ENCODE assay signal across 22 cellular contexts in the genomic region with DNA sequence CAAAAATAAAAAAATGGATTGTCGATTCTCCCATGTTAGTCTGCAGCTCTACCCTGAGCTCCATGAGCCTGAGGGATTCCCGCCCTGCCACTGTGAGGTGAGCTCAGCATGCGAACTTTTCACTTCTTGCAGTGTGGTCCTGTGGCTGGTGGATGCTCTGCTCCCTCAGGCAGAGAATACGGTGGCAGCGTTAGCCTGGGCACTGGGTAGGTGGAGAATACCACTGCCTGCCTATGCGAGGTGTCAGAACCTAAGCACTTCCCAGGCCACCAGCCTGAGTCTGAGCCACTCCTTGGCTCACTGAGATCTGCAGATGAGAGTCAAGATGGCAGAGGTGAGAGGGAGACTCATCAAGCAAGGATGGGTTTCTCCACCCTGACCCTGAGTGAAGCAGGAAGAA.
"Had no signal": no experiment of that assay in that cellular context is flagged by ENCODE, and none has a peak within 500 bp of the region (broad histone marks: within the 10 kb centered on the region; RNA-seq: fewer than 3 reads in every experiment).

No MANE protein-coding gene starts in this region.

- H3K36me3 Mint-ChIP-seq: IgD-negative memory B cell had no signal

- ATAC-seq: HepG2, K562, Panc1, Right ventricle myocardium inferior, SK-N-SH treated with all-trans-retinoic acid at 6 μM for 48 hours had no signal

- H3K4me2 ChIP-seq: KMS-11 had no signal

- DNase-seq: Kasumi-1, MM.1S, NCI-H1105, NCI-H1417, NCI-H1436 treated with DMSO at 0.1 percent for 48 hours, NCI-H1694, NCI-H187 treated with DMSO at 0.1 percent for 48 hours, NCI-H2029 treated with DMSO at 0.1 percent for 48 hours, NCI-H2171 treated with DMSO at 0.1 percent for 48 hours, NCI-H345, NCI-H524, NCI-H526 treated with DMSO at 0.1 percent for 48 hours, NCI-H774, SHP77 treated with DMSO at 0.1 percent for 48 hours, SJCRH30 had no signal

- H3K4me3 ChIP-seq: K562, SJCRH30 had no signal

- H3K9me3 ChIP-seq: SJCRH30 had no signal

- H3K27ac ChIP-seq: KMS-11 had no signal

- H3K27ac Mint-ChIP-seq: IgD-negative memory B cell had no signal

- H3K27me3 ChIP-seq: SJCRH30 had no signal

- H3K4me1 Mint-ChIP-seq: IgD-negative memory B cell had no signal

- FAIRE-seq: HepG2, K562 had no signal

- H3K9ac ChIP-seq: KMS-11 had no signal
